2 cellular contexts compared by ENCODE assay signal in genomic region chr16:53829186-53829747, GRCh38.
TF ChIP-seq lines count a peak whose summit lies in the region.

No MANE protein-coding gene starts in this region.

TF ChIP-seq in IMR-90, 13 proteins besides CTCF, POLR2A, EP300 and RAD21:
- TF ChIP-seq MAZ (IDR thresholded peaks at IDR 0.05; ENCODE audit: borderline replicate concordance, low read depth, low read length) (no peak), USF2 (IDR thresholded peaks at IDR 0.05; ENCODE audit: low read depth, low read length) (peak; percentile 30; the same call in 1 of the 2 replicates), CEBPB (IDR thresholded peaks at IDR 0.05; ENCODE audit: low read depth, low read length) (no peak), BHLHE40 (IDR thresholded peaks at IDR 0.05; ENCODE audit: low read depth, low read length) (peak; percentile 48; the same call in 1 of the 2 replicates)
TF ChIP-seq in IMR-90: peak in this region for 2.

TF ChIP-seq in K562, 482 proteins besides CTCF, POLR2A, EP300 and RAD21:
- peak; percentile 95 for TF ChIP-seq NFIC (IDR thresholded peaks at IDR 0.05)
- no peak for TF ChIP-seq NONO (IDR thresholded peaks at IDR 0.05; ENCODE audit: low read depth in 2 of 2, low read length in 1 of 2)
- peak; percentile 91 for TF ChIP-seq NFIX (CRISPR knock-in tag; IDR thresholded peaks at IDR 0.05; ENCODE audit: low read depth)
